14 cellular contexts compared by ENCODE assay signal in the genomic region with DNA sequence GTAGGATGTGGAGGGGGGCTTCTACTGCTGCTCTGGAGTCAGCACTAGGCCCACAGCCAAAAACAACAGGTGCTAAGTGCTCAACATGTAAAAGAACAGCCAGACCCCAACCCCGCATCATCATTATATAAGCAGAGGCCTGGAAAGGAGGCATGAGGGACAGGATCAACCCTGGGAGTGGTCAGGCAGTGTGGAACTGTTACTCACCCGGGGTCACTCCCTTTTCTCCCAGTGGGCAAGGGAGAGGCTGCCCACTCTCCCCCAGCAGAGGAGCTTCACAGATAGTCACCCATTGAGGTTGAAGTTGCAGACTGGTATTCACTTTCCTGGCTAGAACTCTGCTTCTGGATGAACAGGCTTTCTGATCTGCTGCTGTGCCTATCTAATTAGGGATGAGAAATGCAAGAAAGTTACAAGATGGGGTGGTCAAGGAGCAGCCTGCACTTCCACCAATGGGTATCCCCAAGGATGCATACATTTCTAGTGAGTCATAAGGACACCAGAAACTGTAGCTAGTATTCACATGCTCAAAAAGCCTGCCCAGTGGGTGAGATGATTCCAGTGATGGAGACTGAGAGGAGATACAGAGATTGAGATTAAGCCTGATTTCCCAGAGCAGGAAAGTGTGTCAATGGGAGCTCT.
DNase-seq lines count a peak whose midpoint lies in the region; ATAC-seq, FAIRE-seq and TF ChIP-seq lines count a peak whose summit lies in the region.
"Had no signal": no experiment of that assay in that cellular context is flagged by ENCODE, and none has a peak within 500 bp of the region (broad histone marks: within the 10 kb centered on the region; RNA-seq: fewer than 3 reads in every experiment).

No MANE protein-coding gene starts in this region.

- no peaks in the 10 kb centered on the region for H3K9me3 Mint-ChIP-seq in activated CD4-positive, alpha-beta T cell treated with anti-CD3 and anti-CD28 coated beads for 36 hours (ENCODE audit: low read depth)

- in situ Hi-C loops in astrocyte of the spinal cord (cut with HindIII; ENCODE audit: low sequenced_read_pairs), result no loop called here

- no peaks in the 10 kb centered on the region for H3K4me1 Mint-ChIP-seq in activated CD4-positive, alpha-beta T cell treated with anti-CD3 and anti-CD28 coated beads for 36 hours
- H3K4me1 Mint-ChIP-seq: CD4-positive, alpha-beta memory T cell; immature natural killer cell had no signal

- no peaks in the 10 kb centered on the region for H3K36me3 Mint-ChIP-seq in activated CD4-positive, alpha-beta T cell treated with anti-CD3 and anti-CD28 coated beads for 36 hours (ENCODE audit: low read depth)
- H3K36me3 Mint-ChIP-seq: CD4-positive, alpha-beta memory T cell; immature natural killer cell had no signal

- no peak for TF ChIP-seq CTCF in AG09309 (IDR thresholded peaks at IDR 0.05; ENCODE audit: control insufficient read depth, insufficient read depth, low read depth, low read length, missing control alignments)
- TF ChIP-seq CTCF in astrocyte of the spinal cord (IDR thresholded peaks at IDR 0.05; ENCODE audit: low read depth, low read length), result no peak

- DNase-seq in AG09309 (ENCODE audit: low read depth) (peak; percentile 72), HTR-8/SVneo (ENCODE audit: insufficient read length, low spot score) (peak; percentile 27), astrocyte of the spinal cord (ENCODE audit: low read depth, low spot score) (peak; percentile 70), left kidney (ENCODE audit: low read depth, low spot score) (peak; percentile 63), DMS153 (lab: John Stamatoyannopoulos, UW) (no peak)
- no peak for DNase-seq in activated CD4-positive, alpha-beta T cell treated with anti-CD3 and anti-CD28 coated beads for 36 hours
- DNase-seq: anterior cingulate cortex; CD4-positive, alpha-beta memory T cell; immature natural killer cell; Karpas-422; WERI-Rb-1 had no signal

- intact Hi-C loops in activated CD4-positive, alpha-beta T cell treated with anti-CD3 and anti-CD28 coated beads for 36 hours (cut with DNase I, micrococcal nuclease), result no loop called here

- H3K27me3 Mint-ChIP-seq in activated CD4-positive, alpha-beta T cell treated with anti-CD3 and anti-CD28 coated beads for 36 hours, result no peaks in the 10 kb centered on the region
- H3K27me3 Mint-ChIP-seq: CD4-positive, alpha-beta memory T cell had no signal

- H3K4me3 ChIP-seq in AG09309 (ENCODE audit: control insufficient read depth, low read depth, low read length) (0 out of 2 replicates have a peak overlapping the region, but pooled peaks have one; percentile 1), astrocyte of the spinal cord (ENCODE audit: low read depth, low read length) (no peak overlapping the region)

- POLR2A ChIA-PET in activated CD4-positive, alpha-beta T cell treated with anti-CD3 and anti-CD28 coated beads for 36 hours (lab: Charles Lee), result no interaction called here

- FAIRE-seq in HTR-8/SVneo (lab: Jason Lieb, UNC), result no peak

- no peak overlapping the region for H3K27ac Mint-ChIP-seq in activated CD4-positive, alpha-beta T cell treated with anti-CD3 and anti-CD28 coated beads for 36 hours
- H3K27ac Mint-ChIP-seq: CD4-positive, alpha-beta memory T cell; immature natural killer cell had no signal

- CTCF ChIA-PET in activated CD4-positive, alpha-beta T cell treated with anti-CD3 and anti-CD28 coated beads for 36 hours (lab: Charles Lee), result no interaction called here

- no peak for ATAC-seq in GM19328 (IDR thresholded peaks at IDR 0.05; ENCODE audit: unreplicated experiment)
- no peak for ATAC-seq in activated CD4-positive, alpha-beta T cell treated with anti-CD3 and anti-CD28 coated beads for 36 hours
- no peak for ATAC-seq in GM18861 (IDR thresholded peaks at IDR 0.05; ENCODE audit: unreplicated experiment)
- ATAC-seq: HCT116 had no signal

- no peak overlapping the region for H3K4me3 Mint-ChIP-seq in activated CD4-positive, alpha-beta T cell treated with anti-CD3 and anti-CD28 coated beads for 36 hours
- H3K4me3 Mint-ChIP-seq: CD4-positive, alpha-beta memory T cell; immature natural killer cell had no signal

Comparison
In these comparisons a context has a peak if more than half of its experiments do, and no peak if none do; other contexts are left out.
1. DNase-seq: peak in AG09309 (single experiment), HTR-8/SVneo (single experiment), astrocyte of the spinal cord (single experiment) and left kidney (single experiment); none in activated CD4-positive, alpha-beta T cell treated with anti-CD3 and anti-CD28 coated beads for 36 hours (single experiment) and DMS153 (single experiment).